23 cellular contexts compared by ENCODE assay signal in the genomic region with DNA sequence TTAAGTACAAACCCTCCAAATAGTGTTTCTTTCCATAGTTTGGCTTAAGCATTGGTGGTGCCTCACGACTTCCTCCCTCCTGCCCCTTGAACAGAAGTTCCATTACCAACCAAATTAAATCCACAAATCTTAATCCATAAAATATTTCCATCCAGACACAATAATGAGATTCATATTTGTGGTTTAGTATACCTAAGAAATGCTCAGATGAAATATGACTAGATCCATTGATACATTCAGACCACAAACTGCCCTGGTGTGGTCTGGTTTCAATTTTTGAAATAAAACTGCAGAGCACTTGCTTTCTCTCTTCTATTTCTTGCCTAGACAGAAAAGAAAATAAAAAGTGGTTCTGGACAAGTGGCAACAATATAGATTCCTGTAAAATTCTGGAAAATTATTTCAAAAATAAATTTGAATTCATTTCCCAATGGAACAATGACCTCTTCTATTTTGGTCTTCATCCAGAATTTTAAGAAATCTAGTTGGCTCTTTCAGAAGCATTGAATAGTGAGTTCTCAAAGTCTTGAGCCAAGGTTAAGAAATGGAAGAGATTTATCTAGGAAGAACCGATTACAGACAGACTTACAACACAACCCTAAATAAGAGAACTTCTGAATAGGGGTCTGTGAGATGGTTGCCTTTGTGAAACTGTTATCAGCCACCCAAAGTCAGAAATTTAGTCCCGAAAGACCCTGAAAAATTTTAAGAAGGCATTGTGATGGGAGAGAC. TPM values are rescaled to one million over a fixed set of nuclear protein-coding genes. Genes with fewer than 3 reads are reported as not detected.
"Had no signal": no experiment of that assay in that cellular context is flagged by ENCODE, and none has a peak within 500 bp of the region (broad histone marks: within the 10 kb centered on the region; RNA-seq: fewer than 3 reads in every experiment).

No MANE protein-coding gene starts in this region.

- H3K36me3 Mint-ChIP-seq: activated naive CD4-positive, alpha-beta T cell treated with anti-CD3 and anti-CD28 coated beads, Interleukin-2, amount 50 U/mL, for 72 hours; naive thymus-derived CD8-positive, alpha-beta T cell had no signal

- H3K4me3 ChIP-seq: body of pancreas, dorsolateral prefrontal cortex, gastrocnemius medialis, mucosa of descending colon, pancreas, vagina had no signal

- ATAC-seq: activated naive CD4-positive, alpha-beta T cell treated with anti-CD3 and anti-CD28 coated beads, Interleukin-2, amount 50 U/mL, for 72 hours; activated T-cell treated with anti-CD3 and anti-CD28 coated beads, Interleukin-2, amount 50 U/mL, for 72 hours; body of pancreas; gastrocnemius medialis; left lobe of liver; mucosa of descending colon; naive thymus-derived CD8-positive, alpha-beta T cell; pancreas; T-helper 17 cell had no signal

- FAIRE-seq: colon, pancreas had no signal

- H3K9me3 Mint-ChIP-seq: activated naive CD4-positive, alpha-beta T cell treated with anti-CD3 and anti-CD28 coated beads, Interleukin-2, amount 50 U/mL, for 72 hours; endodermal cell; naive thymus-derived CD8-positive, alpha-beta T cell had no signal

- H3K4me3 Mint-ChIP-seq: activated T-cell treated with anti-CD3 and anti-CD28 coated beads, Interleukin-2, amount 50 U/mL, for 72 hours; endodermal cell; naive thymus-derived CD8-positive, alpha-beta T cell; T-helper 17 cell had no signal

- H3K27ac ChIP-seq: body of pancreas, dorsolateral prefrontal cortex, epithelial cell of prostate, gastrocnemius medialis, pancreas, vagina, VCaP had no signal

- H3K4me1 ChIP-seq: gastrocnemius medialis had no signal

- H3K36me3 ChIP-seq: gastrocnemius medialis, pancreas, vagina had no signal

- H3K9me3 ChIP-seq: body of pancreas, gastrocnemius medialis, mucosa of descending colon, pancreas, vagina had no signal

- DNase-seq: activated CD4-positive, alpha-beta T cell treated with anti-CD3 and anti-CD28 coated beads, Interleukin-2, amount 50 U/mL, for 1 hour; activated CD4-positive, CD25-positive, alpha-beta regulatory T cell treated with anti-CD3 and anti-CD28 coated beads, Interleukin-2, amount 50 U/mL, for 72 hours; activated gamma-delta T cell; activated T-cell treated with anti-CD3 and anti-CD28 coated beads, Interleukin-2, amount 50 U/mL, for 72 hours; amniotic stem cell; body of pancreas; dorsolateral prefrontal cortex; endodermal cell; gastrocnemius medialis; head of caudate nucleus; mucosa of descending colon; naive thymus-derived CD8-positive, alpha-beta T cell; pancreas; stimulated activated CD8-positive, alpha-beta memory T cell treated with anti-CD3 and anti-CD28 coated beads, Interleukin-4, amount 100 ng/mL, for 48 hours; stimulated activated naive CD4-positive, alpha-beta T cell; substantia nigra; T-helper 17 cell had no signal

- H3K27me3 ChIP-seq: body of pancreas, gastrocnemius medialis, pancreas, vagina had no signal

- H3K27ac Mint-ChIP-seq: activated T-cell treated with anti-CD3 and anti-CD28 coated beads, Interleukin-2, amount 50 U/mL, for 72 hours; endodermal cell; T-helper 17 cell had no signal

RNA-seq across cellular contexts. Expression of gene TNC, which starts 14.0 kb away (rescaled TPM):
- total RNA-seq: activated naive CD4-positive, alpha-beta T cell treated with anti-CD3 and anti-CD28 coated beads, Interleukin-2, amount 50 U/mL, for 72 hours; naive thymus-derived CD8-positive, alpha-beta T cell; T-helper 17 cell had no signal
- polyA plus RNA-seq: naive thymus-derived CD8-positive, alpha-beta T cell had no signal
